ENCODE assay signal across 8 cellular contexts in genomic region chr17:7930841-7931631, GRCh38. TPM values are rescaled to one million over a fixed set of nuclear protein-coding genes. Genes with fewer than 3 reads are reported as not detected.
DNase-seq lines count a peak whose midpoint lies in the region; ATAC-seq lines count a peak whose summit lies in the region.

No MANE protein-coding gene starts in this region.

- no peaks in the 10 kb centered on the region for H3K9me3 Mint-ChIP-seq in activated CD4-positive, alpha-beta T cell treated with anti-CD3 and anti-CD28 coated beads, Interleukin-2, amount 10 ng/mL, durations not matched to agents 24 days and 14 days
- no peaks in the 10 kb centered on the region for H3K9me3 Mint-ChIP-seq in activated naive CD4-positive, alpha-beta T cell treated with anti-CD3 and anti-CD28 coated beads, Interleukin-2, amount 50 U/mL, for 72 hours

- H3K27me3 Mint-ChIP-seq in activated CD4-positive, alpha-beta T cell treated with anti-CD3 and anti-CD28 coated beads, Interleukin-2, amount 10 ng/mL, durations not matched to agents 24 days and 14 days: no peaks in the 10 kb centered on the region

- DNase-seq in activated CD4-positive, alpha-beta T cell treated with anti-CD3 and anti-CD28 coated beads, Interleukin-2, amount 10 ng/mL, durations not matched to agents 24 days and 14 days: no peak
- DNase-seq in activated CD4-positive, alpha-beta T cell treated with anti-CD3 and anti-CD28 coated beads for 1 hour: no peak
- no peak for DNase-seq in activated naive CD4-positive, alpha-beta T cell treated with anti-CD3 and anti-CD28 coated beads, Interleukin-2, amount 50 U/mL, for 72 hours (ENCODE audit: low spot score in 2 of 2)
- DNase-seq in iris pigment epithelial cell (ENCODE audit: low read depth) (peak; percentile 11), substantia nigra (lab: John Stamatoyannopoulos, UW) (no peak), GM19240 (ENCODE audit: insufficient read length, low spot score) (no peak), SHP77 treated with DMSO at 0.1 percent for 48 hours (lab: John Stamatoyannopoulos, UW) (no peak)

- peaks cover 37% of the 10 kb centered on the region for H3K4me1 Mint-ChIP-seq in activated CD4-positive, alpha-beta T cell treated with anti-CD3 and anti-CD28 coated beads, Interleukin-2, amount 10 ng/mL, durations not matched to agents 24 days and 14 days

- peak overlapping the region; percentile 49 for H3K27ac ChIP-seq in substantia nigra (ENCODE audit: low read depth, low read length, poor library complexity, severe bottlenecking)

- peak overlapping the region; percentile 98 for H3K4me3 Mint-ChIP-seq in activated CD4-positive, alpha-beta T cell treated with anti-CD3 and anti-CD28 coated beads, Interleukin-2, amount 10 ng/mL, durations not matched to agents 24 days and 14 days

- peaks cover 31% of the 10 kb centered on the region for H3K36me3 Mint-ChIP-seq in activated CD4-positive, alpha-beta T cell treated with anti-CD3 and anti-CD28 coated beads, Interleukin-2, amount 10 ng/mL, durations not matched to agents 24 days and 14 days (ENCODE audit: low read depth)
- H3K36me3 Mint-ChIP-seq in activated naive CD4-positive, alpha-beta T cell treated with anti-CD3 and anti-CD28 coated beads, Interleukin-2, amount 50 U/mL, for 72 hours: peaks cover 29 to 34% of the 10 kb centered on the region in 2 donors

- no peak for ATAC-seq in activated naive CD4-positive, alpha-beta T cell treated with anti-CD3 and anti-CD28 coated beads, Interleukin-2, amount 50 U/mL, for 72 hours
- ATAC-seq in HG03378 (IDR thresholded peaks at IDR 0.05; ENCODE audit: unreplicated experiment): no peak

- intact Hi-C loops in activated CD4-positive, alpha-beta T cell treated with anti-CD3 and anti-CD28 coated beads, Interleukin-2, amount 10 ng/mL, durations not matched to agents 24 days and 14 days (cut with micrococcal nuclease): loop anchor here (1.0 to 10.0 kb wide), 4 partner anchors 9 to 354 kb away; partner anchors contain the start of genes CHD3, RANGRF, TP53 and WRAP53

- peak overlapping the region; percentile 99 for H3K27ac Mint-ChIP-seq in activated CD4-positive, alpha-beta T cell treated with anti-CD3 and anti-CD28 coated beads, Interleukin-2, amount 10 ng/mL, durations not matched to agents 24 days and 14 days
- peak overlapping the region; percentile 87 to 90 for H3K27ac Mint-ChIP-seq in activated naive CD4-positive, alpha-beta T cell treated with anti-CD3 and anti-CD28 coated beads, Interleukin-2, amount 50 U/mL, for 72 hours

RNA-seq across cellular contexts. Expression of gene TRAPPC1, which starts 0.7 kb away (rescaled TPM):
- total RNA-seq in activated CD4-positive, alpha-beta T cell treated with anti-CD3 and anti-CD28 coated beads, Interleukin-2, amount 10 ng/mL, durations not matched to agents 24 days and 14 days: 150 and 159 TPM in 2 replicates
- total RNA-seq in activated naive CD4-positive, alpha-beta T cell treated with anti-CD3 and anti-CD28 coated beads, Interleukin-2, amount 50 U/mL, for 72 hours: 100 to 1,000 TPM; 190 to 195 TPM

RNA-seq across cellular contexts. Expression of gene CNTROB, which starts 1.0 kb away (rescaled TPM):
- total RNA-seq in activated CD4-positive, alpha-beta T cell treated with anti-CD3 and anti-CD28 coated beads, Interleukin-2, amount 10 ng/mL, durations not matched to agents 24 days and 14 days: 52.4 and 54.5 TPM in 2 replicates
- total RNA-seq in activated naive CD4-positive, alpha-beta T cell treated with anti-CD3 and anti-CD28 coated beads, Interleukin-2, amount 50 U/mL, for 72 hours: 100 to 1,000 TPM in 1 of 2 donors, 10 to 100 TPM in 1; 73.3 to 147 TPM

RNA-seq across cellular contexts. Expression of gene KCNAB3, which starts 1.4 kb away (rescaled TPM):
- 9.7 and 12.8 TPM in 2 replicates for total RNA-seq in activated CD4-positive, alpha-beta T cell treated with anti-CD3 and anti-CD28 coated beads, Interleukin-2, amount 10 ng/mL, durations not matched to agents 24 days and 14 days
- total RNA-seq in activated naive CD4-positive, alpha-beta T cell treated with anti-CD3 and anti-CD28 coated beads, Interleukin-2, amount 50 U/mL, for 72 hours: 10 to 100 TPM in 1 of 2 donors, 1 to 10 TPM in 1; 5.4 to 10.9 TPM

RNA-seq across cellular contexts. Expression of gene RNF227, which starts 14.9 kb away (rescaled TPM):
- 6.2 and 6.5 TPM in 2 replicates for total RNA-seq in activated CD4-positive, alpha-beta T cell treated with anti-CD3 and anti-CD28 coated beads, Interleukin-2, amount 10 ng/mL, durations not matched to agents 24 days and 14 days
- total RNA-seq in activated naive CD4-positive, alpha-beta T cell treated with anti-CD3 and anti-CD28 coated beads, Interleukin-2, amount 50 U/mL, for 72 hours: 1 to 10 TPM; 4.8 to 5.3 TPM

RNA-seq across cellular contexts. Expression of gene CHD3, which starts 42.4 kb away (rescaled TPM):
- total RNA-seq in activated CD4-positive, alpha-beta T cell treated with anti-CD3 and anti-CD28 coated beads, Interleukin-2, amount 10 ng/mL, durations not matched to agents 24 days and 14 days: 152 and 158 TPM in 2 replicates
- total RNA-seq in activated naive CD4-positive, alpha-beta T cell treated with anti-CD3 and anti-CD28 coated beads, Interleukin-2, amount 50 U/mL, for 72 hours: 100 to 1,000 TPM; 182 to 212 TPM
